ENCODE assay signal across 7 cellular contexts in genomic region chr19:36309759-36310158, GRCh38.
A peak's percentile ranks its signal among the peaks of the same experiment; 100 is the strongest.
DNase-seq lines count a peak whose midpoint lies in the region; ATAC-seq and TF ChIP-seq lines count a peak whose summit lies in the region.
"Not testable (repeated sequence)": the region's sequence is repeated elsewhere in the genome, so short reads cannot be mapped to it uniquely, and the experiment has no call there.

No MANE protein-coding gene starts in this region.

- peaks cover 0 to 15% (median 4%) of the 10 kb centered on the region in 11 experiments; a peak in 6 of 22 replicates for H3K9me3 ChIP-seq in BLaER1 treated with 17β-estradiol and CSF1 and Interleukin-3, amounts not matched to agents 10 nM and 100 nM (replicated peaks in 1 of 11)
- H3K9me3 ChIP-seq in lower lobe of right lung: not testable (repeated sequence)

- H3K9ac ChIP-seq in BLaER1 treated with 17β-estradiol and CSF1 and Interleukin-3, amounts not matched to agents 10 nM and 100 nM: peak overlapping the region in 10 of 11 experiments; percentile 58 to 76 (median 71); a peak in 20 of 22 replicates

- POLR2A ChIA-PET in activated B cell treated with CpG ODN at 0.5 μM for 24 hours (lab: Charles Lee): not testable (repeated sequence)

- CTCF ChIA-PET in activated B cell treated with CpG ODN at 0.5 μM for 24 hours (lab: Charles Lee): not testable (repeated sequence)

- intact Hi-C loops in activated B cell treated with CpG ODN at 0.5 μM for 24 hours (cut with micrococcal nuclease); activated T-helper 2 cell treated with anti-CD3 and anti-CD28 coated beads, Interferon-gamma antibody, Interleukin-2, Interleukin-4, amounts not matched to agents 10 μg/mL and 5 μg/mL and 100 μg/mL, durations not matched to agents 14 hours and 24 hours and 36 hours (cut with micrococcal nuclease); Right ventricle myocardium superior (cut with DNase I); lower lobe of right lung (cut with DNase I): not testable (repeated sequence)

- not testable (repeated sequence) for H4K20me1 ChIP-seq in BLaER1 treated with 17β-estradiol and CSF1 and Interleukin-3, amounts not matched to agents 10 nM and 100 nM

- H3K4me1 Mint-ChIP-seq in activated B cell treated with CpG ODN at 0.5 μM for 24 hours; activated T-helper 2 cell treated with anti-CD3 and anti-CD28 coated beads, Interferon-gamma antibody, Interleukin-2, Interleukin-4, amounts not matched to agents 10 μg/mL and 5 μg/mL and 100 μg/mL, durations not matched to agents 14 hours and 24 hours and 36 hours (ENCODE audit: low read depth); stimulated activated naive CD8-positive, alpha-beta T cell treated with anti-CD3 and anti-CD28 coated beads, Interleukin-15, Interleukin-2, amounts not matched to agents 100 ng/mL and 50 ng/mL, for 24 hours (ENCODE audit: low read depth): not testable (repeated sequence)

- TF ChIP-seq CTCF in activated B cell treated with CpG ODN at 0.5 μM for 24 hours (IDR thresholded peaks at IDR 0.05); astrocyte of the spinal cord (IDR thresholded peaks at IDR 0.05; ENCODE audit: low read depth, low read length); lower lobe of right lung (IDR thresholded peaks at IDR 0.05): not testable (repeated sequence)

- H3K4me3 ChIP-seq in BLaER1 treated with 17β-estradiol and CSF1 and Interleukin-3, amounts not matched to agents 10 nM and 100 nM: peak overlapping the region; percentile 41 to 66 (median 57)
- peak overlapping the region; percentile 13 for H3K4me3 ChIP-seq in astrocyte of the spinal cord (ENCODE audit: low read depth, low read length)
- H3K4me3 ChIP-seq in lower lobe of right lung: peak overlapping the region; percentile 28

- not testable (repeated sequence) for H3K4me1 ChIP-seq in BLaER1 treated with 17β-estradiol and CSF1 and Interleukin-3, amounts not matched to agents 10 nM and 100 nM; lower lobe of right lung

- not testable (repeated sequence) for H3K27ac Mint-ChIP-seq in activated B cell treated with CpG ODN at 0.5 μM for 24 hours; activated T-helper 2 cell treated with anti-CD3 and anti-CD28 coated beads, Interferon-gamma antibody, Interleukin-2, Interleukin-4, amounts not matched to agents 10 μg/mL and 5 μg/mL and 100 μg/mL, durations not matched to agents 14 hours and 24 hours and 36 hours; stimulated activated naive CD8-positive, alpha-beta T cell treated with anti-CD3 and anti-CD28 coated beads, Interleukin-15, Interleukin-2, amounts not matched to agents 100 ng/mL and 50 ng/mL, for 24 hours

- not testable (repeated sequence) for H3K27me3 ChIP-seq in BLaER1 treated with 17β-estradiol and CSF1 and Interleukin-3, amounts not matched to agents 10 nM and 100 nM; lower lobe of right lung (ENCODE audit: low read depth)

- not testable (repeated sequence) for DNase-seq in activated B cell treated with CpG ODN at 0.5 μM for 24 hours; activated T-helper 2 cell treated with anti-CD3 and anti-CD28 coated beads, Interferon-gamma antibody, Interleukin-2, Interleukin-4, amounts not matched to agents 10 μg/mL and 5 μg/mL and 100 μg/mL, durations not matched to agents 14 hours and 24 hours and 36 hours (ENCODE audit: low spot score); astrocyte of the spinal cord (ENCODE audit: low read depth, low spot score); Right ventricle myocardium superior; lower lobe of right lung

- peak overlapping the region; percentile 61 for H3K4me3 Mint-ChIP-seq in activated B cell treated with CpG ODN at 0.5 μM for 24 hours
- H3K4me3 Mint-ChIP-seq in activated T-helper 2 cell treated with anti-CD3 and anti-CD28 coated beads, Interferon-gamma antibody, Interleukin-2, Interleukin-4, amounts not matched to agents 10 μg/mL and 5 μg/mL and 100 μg/mL, durations not matched to agents 14 hours and 24 hours and 36 hours (ENCODE audit: low read depth): peak overlapping the region; percentile 30
- H3K4me3 Mint-ChIP-seq in stimulated activated naive CD8-positive, alpha-beta T cell treated with anti-CD3 and anti-CD28 coated beads, Interleukin-15, Interleukin-2, amounts not matched to agents 100 ng/mL and 50 ng/mL, for 24 hours: peak overlapping the region; percentile 23

- not testable (repeated sequence) for H3K9me3 Mint-ChIP-seq in activated B cell treated with CpG ODN at 0.5 μM for 24 hours; activated T-helper 2 cell treated with anti-CD3 and anti-CD28 coated beads, Interferon-gamma antibody, Interleukin-2, Interleukin-4, amounts not matched to agents 10 μg/mL and 5 μg/mL and 100 μg/mL, durations not matched to agents 14 hours and 24 hours and 36 hours; stimulated activated naive CD8-positive, alpha-beta T cell treated with anti-CD3 and anti-CD28 coated beads, Interleukin-15, Interleukin-2, amounts not matched to agents 100 ng/mL and 50 ng/mL, for 24 hours

- not testable (repeated sequence) for H3K36me3 ChIP-seq in BLaER1 treated with 17β-estradiol and CSF1 and Interleukin-3, amounts not matched to agents 10 nM and 100 nM; lower lobe of right lung

- peak; percentile 56 for ATAC-seq in activated B cell treated with CpG ODN at 0.5 μM for 24 hours (ENCODE audit: low read depth)
- peak; percentile 34 for ATAC-seq in Right ventricle myocardium superior (ENCODE audit: poor library complexity)
- ATAC-seq in lower lobe of right lung: not testable (repeated sequence)

- not testable (repeated sequence) for H3K36me3 Mint-ChIP-seq in activated B cell treated with CpG ODN at 0.5 μM for 24 hours (ENCODE audit: low read depth); activated T-helper 2 cell treated with anti-CD3 and anti-CD28 coated beads, Interferon-gamma antibody, Interleukin-2, Interleukin-4, amounts not matched to agents 10 μg/mL and 5 μg/mL and 100 μg/mL, durations not matched to agents 14 hours and 24 hours and 36 hours (ENCODE audit: low read depth); stimulated activated naive CD8-positive, alpha-beta T cell treated with anti-CD3 and anti-CD28 coated beads, Interleukin-15, Interleukin-2, amounts not matched to agents 100 ng/mL and 50 ng/mL, for 24 hours (ENCODE audit: low read depth)

- H3K27ac ChIP-seq in BLaER1 treated with 17β-estradiol and CSF1 and Interleukin-3, amounts not matched to agents 10 nM and 100 nM: peak overlapping the region in 9 of 11 experiments; percentile 40 to 74 (median 59); a peak in 11 of 22 replicates
- H3K27ac ChIP-seq in lower lobe of right lung: not testable (repeated sequence)

- in situ Hi-C loops in astrocyte of the spinal cord (cut with HindIII; ENCODE audit: low sequenced_read_pairs): not testable (repeated sequence)

- H3K4me2 ChIP-seq in BLaER1 treated with 17β-estradiol and CSF1 and Interleukin-3, amounts not matched to agents 10 nM and 100 nM: peak overlapping the region; percentile 37 to 62 (median 48); a peak in 20 of 22 replicates

- H3K27me3 Mint-ChIP-seq in activated B cell treated with CpG ODN at 0.5 μM for 24 hours; activated T-helper 2 cell treated with anti-CD3 and anti-CD28 coated beads, Interferon-gamma antibody, Interleukin-2, Interleukin-4, amounts not matched to agents 10 μg/mL and 5 μg/mL and 100 μg/mL, durations not matched to agents 14 hours and 24 hours and 36 hours (ENCODE audit: low read depth); stimulated activated naive CD8-positive, alpha-beta T cell treated with anti-CD3 and anti-CD28 coated beads, Interleukin-15, Interleukin-2, amounts not matched to agents 100 ng/mL and 50 ng/mL, for 24 hours: not testable (repeated sequence)
